In the genomic region with DNA sequence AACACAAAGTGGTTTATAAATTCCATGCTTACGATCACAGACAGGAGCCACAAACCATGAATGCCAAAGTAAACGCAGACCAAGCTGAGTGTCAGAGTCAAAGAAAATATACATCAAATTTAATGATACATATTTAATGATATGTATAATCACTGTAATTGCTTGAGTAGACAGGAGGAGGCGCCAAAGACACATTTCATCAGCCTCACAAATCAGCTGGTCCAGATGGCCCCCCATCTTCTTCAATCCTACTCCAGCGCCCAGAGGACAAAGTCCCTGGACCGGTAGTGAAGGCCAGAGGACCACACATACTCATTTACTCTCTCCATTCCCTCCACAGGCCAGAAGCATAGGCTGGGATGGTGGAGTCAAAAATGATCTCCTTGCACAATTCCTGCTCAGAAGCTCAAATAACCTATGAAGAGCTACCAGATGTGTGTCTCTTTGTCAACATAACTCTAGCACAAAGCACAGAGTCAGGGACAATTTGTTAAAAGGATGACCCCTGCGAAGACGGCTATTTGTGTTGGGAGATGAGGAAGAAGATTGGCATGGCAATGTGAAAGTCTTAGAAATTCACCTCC, we compare ENCODE assay signal across 12 cellular contexts.
A peak's percentile ranks its signal among the peaks of the same experiment; 100 is the strongest.
DNase-seq lines count a peak whose midpoint lies in the region; ATAC-seq and TF ChIP-seq lines count a peak whose summit lies in the region.
"Had no signal": no experiment of that assay in that cellular context is flagged by ENCODE, and none has a peak within 500 bp of the region (broad histone marks: within the 10 kb centered on the region; RNA-seq: fewer than 3 reads in every experiment).

No MANE protein-coding gene starts in this region.

- no peaks in the 10 kb centered on the region for H3K9me2 ChIP-seq in Karpas-422 (replicated peaks; ENCODE audit: insufficient read depth, low read length)

- H3K27me3 ChIP-seq in Karpas-422 (ENCODE audit: low read length) = no peaks in the 10 kb centered on the region
- H3K27me3 ChIP-seq: tibial artery had no signal

- no peak overlapping the region for H3K4me2 ChIP-seq in Karpas-422 (ENCODE audit: low read depth, low read length, poor library complexity, severe bottlenecking)

- H3K27ac ChIP-seq in Karpas-422 (ENCODE audit: low read length) = no peak overlapping the region
- H3K27ac ChIP-seq: epithelial cell of prostate had no signal

- no peak overlapping the region for H3K4me3 Mint-ChIP-seq in nephron progenitor cell

- H3K9me3 Mint-ChIP-seq in nephron progenitor cell = no peaks in the 10 kb centered on the region

- peaks cover 6% of the 10 kb centered on the region for H3K4me1 Mint-ChIP-seq in nephron progenitor cell

- no peak overlapping the region for H2AFZ ChIP-seq in Karpas-422 (ENCODE audit: low read length)

- no peaks in the 10 kb centered on the region for H3K36me3 Mint-ChIP-seq in nephron progenitor cell (ENCODE audit: low read depth)

- DNase-seq in DMS53 (lab: John Stamatoyannopoulos, UW) (peak; percentile 20), DMS53 treated with DMSO at 0.1 percent for 48 hours (lab: John Stamatoyannopoulos, UW; ENCODE audit: unreplicated experiment) (no peak), Karpas-422 (peak; percentile 76), cardiac fibroblast (ENCODE audit: low read depth in 2 of 2) (peak in 1 of 2 donors; percentile 52), nephron progenitor cell (peak; percentile 15)
- DNase-seq: NCI-H1417 treated with DMSO at 0.1 percent for 48 hours, small intestine, tibial artery had no signal

- H3K27me3 Mint-ChIP-seq in nephron progenitor cell (ENCODE audit: low read depth, poor library complexity) = peaks cover 21% of the 10 kb centered on the region

- no peaks in the 10 kb centered on the region for H3K79me2 ChIP-seq in Karpas-422 (ENCODE audit: low read length)

- no peak for ATAC-seq in GM19455 (IDR thresholded peaks at IDR 0.05; ENCODE audit: unreplicated experiment)
- no peak for ATAC-seq in HG02870 (IDR thresholded peaks at IDR 0.05; ENCODE audit: unreplicated experiment)
- ATAC-seq in GM18870 (IDR thresholded peaks at IDR 0.05; ENCODE audit: unreplicated experiment) = no peak

- no peaks in the 10 kb centered on the region for H3K9me3 ChIP-seq in Karpas-422 (ENCODE audit: low read length)
- H3K9me3 ChIP-seq: tibial artery had no signal

- no peaks in the 10 kb centered on the region for H3K4me1 ChIP-seq in Karpas-422 (ENCODE audit: low read length)

- no peak overlapping the region for H3K4me3 ChIP-seq in Karpas-422 (ENCODE audit: low read length)
- no peak overlapping the region for H3K4me3 ChIP-seq in cardiac fibroblast (replicated peaks in 1 of 2; ENCODE audit: low read depth in 2 of 2, low read length in 2 of 2)
- H3K4me3 ChIP-seq: tibial artery had no signal

- H3K9ac ChIP-seq in Karpas-422 (ENCODE audit: low read length) = no peak overlapping the region

- H3K36me3 ChIP-seq in Karpas-422 (ENCODE audit: insufficient read depth, low read length) = peaks cover 36% of the 10 kb centered on the region
- H3K36me3 ChIP-seq: tibial artery had no signal

- no peaks in the 10 kb centered on the region for H4K20me1 ChIP-seq in Karpas-422 (ENCODE audit: insufficient read depth, low read depth, low read length)

- no peak overlapping the region for H3K27ac Mint-ChIP-seq in nephron progenitor cell

- peak; percentile 55 for TF ChIP-seq CTCF in cardiac fibroblast (IDR thresholded peaks at IDR 0.05; ENCODE audit: low read depth, low read length)
- peak; percentile 42 for TF ChIP-seq CTCF in nephron progenitor cell (IDR thresholded peaks at IDR 0.05)
